In genomic region chr11:119750056-119750455, GRCh38 we compare ENCODE assay signal across 1 cellular context.
TF ChIP-seq lines count a peak whose summit lies in the region.

No MANE protein-coding gene starts in this region.

TF ChIP-seq in H1, 55 proteins besides CTCF, POLR2A, EP300 and RAD21:
- TF ChIP-seq MAFK (IDR thresholded peaks at IDR 0.05; ENCODE audit: low read depth, low read length) = no peak
- no peak for TF ChIP-seq CHD2 (IDR thresholded peaks at IDR 0.05; ENCODE audit: low read length)
- TF ChIP-seq SP4 (IDR thresholded peaks at IDR 0.05; ENCODE audit: low read length) = no peak
- TF ChIP-seq SP1 (IDR thresholded peaks at IDR 0.05; ENCODE audit: low read depth, low read length) = no peak
- no peak for TF ChIP-seq NRF1 (IDR thresholded peaks at IDR 0.05; ENCODE audit: low read depth, low read length)
- no peak for TF ChIP-seq POLR2AphosphoS5 (IDR thresholded peaks at IDR 0.05; ENCODE audit: low read depth, low read length)
- TF ChIP-seq CHD1 (IDR thresholded peaks at IDR 0.05; ENCODE audit: low read depth, low read length) = no peak
- no peak for TF ChIP-seq TAF1 (IDR thresholded peaks at IDR 0.05; ENCODE audit: low read depth, low read length)
- TF ChIP-seq RNF2 (IDR thresholded peaks at IDR 0.05; ENCODE audit: borderline replicate concordance, low read depth, low read length, missing control alignments, poor library complexity, severe bottlenecking) = no peak
- no peak for TF ChIP-seq YY1 (IDR thresholded peaks at IDR 0.05; ENCODE audit: low read depth, low read length)
- no peak for TF ChIP-seq TAF7 (optimal IDR thresholded peaks at IDR 0.05; ENCODE audit: borderline replicate concordance, low read depth, low read length)
